ENCODE assay signal across 20 cellular contexts in genomic region chr18:27198036-27198435, GRCh38. TPM values are rescaled to one million over a fixed set of nuclear protein-coding genes. Genes with fewer than 3 reads are reported as not detected.
"Had no signal": no experiment of that assay in that cellular context is flagged by ENCODE, and none has a peak within 500 bp of the region (broad histone marks: within the 10 kb centered on the region; RNA-seq: fewer than 3 reads in every experiment).

No MANE protein-coding gene starts in this region.

- ATAC-seq: gastrocnemius medialis; heart right ventricle; lower lobe of right lung; natural killer cell treated with Interleukin-12 subunit alpha and Interleukin-12 subunit beta and Interleukin-15 and Interleukin-18, amount 100 ng/mL, for 72 hours had no signal

- H3K4me2 ChIP-seq: smooth muscle cell had no signal

- H3K4me3 Mint-ChIP-seq: memory B cell; natural killer cell treated with Interleukin-12 subunit alpha and Interleukin-12 subunit beta and Interleukin-15 and Interleukin-18, amount 100 ng/mL, for 72 hours had no signal

- H3K27ac Mint-ChIP-seq: memory B cell; natural killer cell treated with Interleukin-12 subunit alpha and Interleukin-12 subunit beta and Interleukin-15 and Interleukin-18, amount 100 ng/mL, for 72 hours had no signal

- H3K9me3 ChIP-seq: esophagus muscularis mucosa, gastrocnemius medialis, heart right ventricle, left ventricle myocardium inferior, lower lobe of right lung, right atrium auricular region, upper lobe of left lung, uterus had no signal

- H3K4me1 ChIP-seq: esophagus muscularis mucosa, gastrocnemius medialis, heart right ventricle, left ventricle myocardium inferior, lower lobe of right lung, right atrium auricular region, upper lobe of left lung, uterus had no signal

- H3K36me3 ChIP-seq: esophagus muscularis mucosa, gastrocnemius medialis, heart right ventricle, left ventricle myocardium inferior, lower lobe of right lung, right atrium auricular region, upper lobe of left lung, uterus had no signal

- FAIRE-seq: keratinocyte had no signal

- H3K4me1 Mint-ChIP-seq: memory B cell had no signal

- H3K36me3 Mint-ChIP-seq: memory B cell; natural killer cell treated with Interleukin-12 subunit alpha and Interleukin-12 subunit beta and Interleukin-15 and Interleukin-18, amount 100 ng/mL, for 72 hours had no signal

- H3K4me3 ChIP-seq: dorsolateral prefrontal cortex, esophagus muscularis mucosa, gastrocnemius medialis, heart right ventricle, left ventricle myocardium inferior, lower lobe of right lung, right atrium auricular region, smooth muscle cell, upper lobe of left lung, uterus had no signal

- H3K27me3 Mint-ChIP-seq: memory B cell; natural killer cell treated with Interleukin-12 subunit alpha and Interleukin-12 subunit beta and Interleukin-15 and Interleukin-18, amount 100 ng/mL, for 72 hours had no signal

- H3K27ac ChIP-seq: dorsolateral prefrontal cortex, esophagus muscularis mucosa, gastrocnemius medialis, heart right ventricle, left ventricle myocardium inferior, lower lobe of right lung, right atrium auricular region, upper lobe of left lung, uterus had no signal

- DNase-seq: cortex of kidney; dorsolateral prefrontal cortex; effector memory CD4-positive, alpha-beta T cell; gastrocnemius medialis; heart right ventricle; left ventricle myocardium inferior; lower lobe of right lung; midbrain; posterior cingulate gyrus; stimulated activated CD4-positive, alpha-beta T cell treated with anti-CD3 and anti-CD28 coated beads, Interleukin-2, amount 100 ng/mL, for 48 hours; stimulated activated naive CD4-positive, alpha-beta T cell treated with Interleukin-2 at 50 U/mL for 16 hours; upper lobe of left lung; uterus had no signal

- H3K27me3 ChIP-seq: dorsolateral prefrontal cortex, esophagus muscularis mucosa, gastrocnemius medialis, heart right ventricle, right atrium auricular region, upper lobe of left lung, uterus had no signal

RNA-seq across cellular contexts. Expression of gene CHST9, which starts 12.9 kb away (rescaled TPM):
- total RNA-seq: fibroblast of villous mesenchyme; natural killer cell treated with Interleukin-12 subunit alpha and Interleukin-12 subunit beta and Interleukin-15 and Interleukin-18, amount 100 ng/mL, for 72 hours; smooth muscle cell had no signal
- polyA plus RNA-seq: smooth muscle cell had no signal
